Comparison of ENCODE assay signal across 12 cellular contexts in the genomic region with DNA sequence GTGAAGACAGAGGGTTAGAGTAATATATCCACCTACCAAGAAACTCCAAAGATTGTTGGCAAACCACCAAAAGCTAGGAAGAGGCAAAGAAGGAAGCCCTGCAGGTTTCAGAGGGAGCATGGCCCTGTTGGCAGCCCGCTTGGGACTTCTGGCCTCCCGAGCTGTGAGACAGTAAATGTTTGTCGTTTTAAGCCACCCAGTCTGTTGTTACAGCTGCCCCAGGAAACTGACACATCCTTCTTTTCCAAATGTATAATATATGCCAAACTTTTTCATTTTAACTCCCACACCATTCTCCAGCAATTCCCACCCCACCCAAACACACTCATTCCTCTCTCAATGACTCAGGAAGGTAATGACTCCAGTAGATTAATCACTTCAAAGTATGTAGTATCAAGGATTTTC.
DNase-seq lines count a peak whose midpoint lies in the region; ATAC-seq, FAIRE-seq and TF ChIP-seq lines count a peak whose summit lies in the region.
"Had no signal": no experiment of that assay in that cellular context is flagged by ENCODE, and none has a peak within 500 bp of the region (broad histone marks: within the 10 kb centered on the region; RNA-seq: fewer than 3 reads in every experiment).

No MANE protein-coding gene starts in this region.

- TF ChIP-seq CTCF in bronchial epithelial cell (IDR thresholded peaks at IDR 0.05; ENCODE audit: insufficient read depth, low read length, severe bottlenecking), result no peak
- TF ChIP-seq CTCF in CD8-positive, alpha-beta T cell (IDR thresholded peaks at IDR 0.05), result no peak
- no peak for TF ChIP-seq CTCF in right lobe of liver (IDR thresholded peaks at IDR 0.05)

- H3K9me3 ChIP-seq in CD8-positive, alpha-beta T cell (ENCODE audit: low read length), result no peaks in the 10 kb centered on the region
- H3K9me3 ChIP-seq in right lobe of liver, result no peaks in the 10 kb centered on the region

- CTCF ChIA-PET in CD8-positive, alpha-beta T cell (lab: Charles Lee), result no interaction called here

- H3K27ac ChIP-seq in CD8-positive, alpha-beta T cell (ENCODE audit: low read depth, low read length), result no peak overlapping the region
- no peak overlapping the region for H3K27ac ChIP-seq in right lobe of liver

- H3K36me3 ChIP-seq in bronchial epithelial cell (ENCODE audit: control insufficient read depth, insufficient read depth, low read length) (no peaks in the 10 kb centered on the region), right lobe of liver (no peaks in the 10 kb centered on the region)
- no peaks in the 10 kb centered on the region for H3K36me3 ChIP-seq in CD8-positive, alpha-beta T cell (ENCODE audit: insufficient read depth, low read length)

- H3K4me3 ChIP-seq in bronchial epithelial cell (ENCODE audit: low read depth, low read length), result no peak overlapping the region
- H3K4me3 ChIP-seq in CD8-positive, alpha-beta T cell (ENCODE audit: low read depth, low read length), result no peak overlapping the region
- no peak overlapping the region for H3K4me3 ChIP-seq in right lobe of liver

- no peaks in the 10 kb centered on the region for H3K4me1 ChIP-seq in CD8-positive, alpha-beta T cell (ENCODE audit: insufficient read depth, low read length)
- H3K4me1 ChIP-seq in right lobe of liver, result no peaks in the 10 kb centered on the region

- TF ChIP-seq POLR2A in right lobe of liver (IDR thresholded peaks at IDR 0.05), result no peak

- ATAC-seq in CD8-positive, alpha-beta T cell, result no peak
- ATAC-seq in HG02973 (IDR thresholded peaks at IDR 0.05; ENCODE audit: unreplicated experiment) (no peak), right lobe of liver (no peak)
- ATAC-seq: naive thymus-derived CD4-positive, alpha-beta T cell; stimulated activated naive CD8-positive, alpha-beta T cell treated with anti-CD3 and anti-CD28 coated beads, Interleukin-15, amount 100 ng/mL, for 72 hours had no signal

- no peaks in the 10 kb centered on the region for H3K9me3 Mint-ChIP-seq in CD8-positive, alpha-beta T cell
- H3K9me3 Mint-ChIP-seq: stimulated activated naive CD8-positive, alpha-beta T cell treated with anti-CD3 and anti-CD28 coated beads, Interleukin-15, amount 100 ng/mL, for 72 hours had no signal

- H3K4me3 Mint-ChIP-seq in CD8-positive, alpha-beta T cell, result no peak overlapping the region
- H3K4me3 Mint-ChIP-seq: CD4-positive, CD25-positive, alpha-beta regulatory T cell; naive thymus-derived CD4-positive, alpha-beta T cell; stimulated activated naive CD8-positive, alpha-beta T cell treated with anti-CD3 and anti-CD28 coated beads, Interleukin-15, amount 100 ng/mL, for 72 hours had no signal

- H3K4me1 Mint-ChIP-seq in CD8-positive, alpha-beta T cell (ENCODE audit: low read depth), result no peaks in the 10 kb centered on the region
- H3K4me1 Mint-ChIP-seq: CD4-positive, CD25-positive, alpha-beta regulatory T cell; naive thymus-derived CD4-positive, alpha-beta T cell; stimulated activated naive CD8-positive, alpha-beta T cell treated with anti-CD3 and anti-CD28 coated beads, Interleukin-15, amount 100 ng/mL, for 72 hours had no signal

- no peaks in the 10 kb centered on the region for H3K27me3 Mint-ChIP-seq in CD8-positive, alpha-beta T cell (ENCODE audit: low read depth)
- H3K27me3 Mint-ChIP-seq: stimulated activated naive CD8-positive, alpha-beta T cell treated with anti-CD3 and anti-CD28 coated beads, Interleukin-15, amount 100 ng/mL, for 72 hours had no signal

- H3K27me3 ChIP-seq in bronchial epithelial cell (ENCODE audit: control insufficient read depth, insufficient read depth, low read length) (peaks cover 3% of the 10 kb centered on the region), right lobe of liver (no peaks in the 10 kb centered on the region)
- H3K27me3 ChIP-seq in CD8-positive, alpha-beta T cell (ENCODE audit: insufficient read depth, low read length), result no peaks in the 10 kb centered on the region

- 59% methylated on average over 3 of the region's 3 CpGs for WGBS in right lobe of liver (ENCODE audit: insufficient coverage, low coverage, low lambda C conversion rate, missing lambda C conversion rate)

- H3K36me3 Mint-ChIP-seq in CD8-positive, alpha-beta T cell, result no peaks in the 10 kb centered on the region
- H3K36me3 Mint-ChIP-seq: CD4-positive, CD25-positive, alpha-beta regulatory T cell had no signal

- FAIRE-seq in HTR-8/SVneo (lab: Jason Lieb, UNC), result no peak
- FAIRE-seq in bronchial epithelial cell (lab: Jason Lieb, UNC), result no peak

- intact Hi-C loops in CD8-positive, alpha-beta T cell (cut with DNase I, micrococcal nuclease), result no loop called here
- intact Hi-C loops in right lobe of liver (cut with DNase I), result no loop called here

- no peak overlapping the region for H3K27ac Mint-ChIP-seq in CD8-positive, alpha-beta T cell
- H3K27ac Mint-ChIP-seq: CD4-positive, CD25-positive, alpha-beta regulatory T cell; naive thymus-derived CD4-positive, alpha-beta T cell; stimulated activated naive CD8-positive, alpha-beta T cell treated with anti-CD3 and anti-CD28 coated beads, Interleukin-15, amount 100 ng/mL, for 72 hours had no signal

- DNase-seq in AG08396 (ENCODE audit: low spot score), result peak; percentile 45
- DNase-seq in HTR-8/SVneo (ENCODE audit: insufficient read length, low spot score), result peak; percentile 51
- DNase-seq in bronchial epithelial cell (ENCODE audit: low read depth), result peak; percentile 96
- peak; percentile 6 for DNase-seq in middle frontal gyrus (ENCODE audit: extremely low spot score, low spot score)
- no peak for DNase-seq in CD8-positive, alpha-beta T cell
- DNase-seq in right lobe of liver, result no peak
- no peak for DNase-seq in HT-29 (ENCODE audit: low spot score)
- DNase-seq: CD4-positive, CD25-positive, alpha-beta regulatory T cell; naive thymus-derived CD4-positive, alpha-beta T cell; NCI-H1092 treated with DMSO at 0.1 percent for 48 hours; stimulated activated naive CD8-positive, alpha-beta T cell treated with anti-CD3 and anti-CD28 coated beads, Interleukin-15, amount 100 ng/mL, for 72 hours had no signal

- POLR2A ChIA-PET in CD8-positive, alpha-beta T cell (lab: Charles Lee), result no interaction called here

Comparison
In these comparisons a context has a peak if more than half of its experiments do, and no peak if none do; other contexts are left out.
1. DNase-seq: peak in AG08396 (single experiment), HTR-8/SVneo (single experiment), bronchial epithelial cell (single experiment) and middle frontal gyrus (single experiment); none in CD8-positive, alpha-beta T cell (0 of 7), right lobe of liver (0 of 3) and HT-29 (single experiment).